Comparison of ENCODE assay signal across 8 cellular contexts in the genomic region with DNA sequence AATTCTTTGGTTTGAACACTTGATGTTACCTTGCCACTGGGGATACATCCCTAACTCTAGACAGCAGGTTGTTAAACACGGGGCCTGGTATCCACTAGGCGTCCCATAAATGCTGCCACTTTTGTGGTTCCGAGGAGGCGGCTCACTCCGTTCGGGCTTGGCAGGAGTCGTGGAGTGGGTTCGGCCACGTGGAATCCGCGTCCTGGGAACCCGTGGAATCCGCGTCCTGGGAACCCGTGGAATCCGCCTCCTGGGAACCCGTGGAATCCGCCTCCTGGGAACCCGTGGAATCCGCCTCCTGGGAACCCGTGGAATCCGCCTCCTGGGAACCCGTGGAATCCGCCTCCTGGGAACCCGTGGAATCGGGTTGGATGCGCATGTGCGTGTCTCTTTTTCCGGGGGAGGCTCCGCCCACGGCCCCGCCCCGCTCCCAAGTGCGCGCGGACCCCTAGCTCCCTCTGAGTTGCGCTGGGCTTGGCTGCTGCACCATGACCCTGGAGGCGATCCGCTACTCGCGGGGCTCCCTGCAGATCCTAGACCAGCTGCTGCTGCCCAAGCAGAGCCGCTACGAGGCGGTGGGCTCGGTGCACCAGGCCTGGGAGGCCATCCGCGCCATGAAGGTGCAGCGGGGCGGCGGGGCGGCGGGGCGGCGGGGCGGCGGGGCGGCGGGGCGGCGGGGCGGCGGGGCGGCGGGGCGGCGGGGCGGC. TPM values are rescaled to one million over a fixed set of nuclear protein-coding genes. Genes with fewer than 3 reads are reported as not detected.
DNase-seq lines count a peak whose midpoint lies in the region; ATAC-seq and TF ChIP-seq lines count a peak whose summit lies in the region.

A gene (plus strand): TSS at position 422 of the 707 bp plus-strand sequence. CDS start 67 bp downstream, at position 489.

- POLR2A ChIA-PET in AG04450 (lab: Yijun Ruan, JAX), result interaction anchor here (0.6 to 2.4 kb wide), 8 partner anchors 9 to 102 kb away, joined by 3 to 27 read pairs (median 5); a partner anchor contains a TSS

- CTCF ChIA-PET in AG04450 (lab: Charles Lee), result no interaction called here

- in situ Hi-C loops in astrocyte of the spinal cord (cut with HindIII; ENCODE audit: low sequenced_read_pairs), result no loop called here

- DNase-seq in AG04450 (ENCODE audit: low read depth, low spot score) (no peak), NCI-H1105 (lab: John Stamatoyannopoulos, UW) (peak; percentile 69), T-helper 22 cell (ENCODE audit: low read depth) (peak; percentile 44), astrocyte of the spinal cord (ENCODE audit: low read depth, low spot score) (peak; percentile 63), hepatocyte (ENCODE audit: low spot score) (peak; percentile 75), renal cortical epithelial cell (ENCODE audit: low read depth) (peak; percentile 43)

- no peaks in the 10 kb centered on the region for H4K20me1 ChIP-seq in hepatocyte (ENCODE audit: insufficient read depth, poor library complexity, severe bottlenecking)

- peaks cover 3% of the 10 kb centered on the region for H3K79me2 ChIP-seq in hepatocyte

- H3K9me3 ChIP-seq in AG04450 (ENCODE audit: control insufficient read depth, insufficient read depth, low read length) (no peaks in the 10 kb centered on the region; the same call in 1 of the 2 replicates), hepatocyte (ENCODE audit: low read depth) (no peaks in the 10 kb centered on the region)

- H3K9me2 ChIP-seq in hepatocyte (replicated peaks; ENCODE audit: insufficient read depth), result no peaks in the 10 kb centered on the region

- 30% methylated on average over 43 of the region's 67 CpGs for WGBS in hepatocyte (ENCODE audit: low lambda C conversion rate, missing lambda C conversion rate)

- H3K4me1 ChIP-seq in hepatocyte (ENCODE audit: insufficient read depth), result peaks cover 7% of the 10 kb centered on the region

- H3K4me3 ChIP-seq in AG04450 (ENCODE audit: low read depth, low read length), result peak within 1 kb of the TSS; percentile 80
- peak within 1 kb of the TSS; percentile 72 for H3K4me3 ChIP-seq in astrocyte of the spinal cord (ENCODE audit: low read depth, low read length)
- peak within 1 kb of the TSS; percentile 90 for H3K4me3 ChIP-seq in hepatocyte

- peak within 1 kb of the TSS; percentile 96 for H3K4me2 ChIP-seq in hepatocyte

- no peaks in the 10 kb centered on the region for H3K36me3 ChIP-seq in hepatocyte (replicated peaks; ENCODE audit: insufficient read depth, low read depth)

- no peak for ATAC-seq in HG02884 (IDR thresholded peaks at IDR 0.05; ENCODE audit: unreplicated experiment)

- peak; percentile 64 for TF ChIP-seq POLR2A in GM19193 (IDR thresholded peaks at IDR 0.05; ENCODE audit: extremely low read depth, insufficient read depth, insufficient read length)

- TF ChIP-seq CTCF in AG04450 (IDR thresholded peaks at IDR 0.05; ENCODE audit: low read depth, low read length) (no peak), astrocyte of the spinal cord (IDR thresholded peaks at IDR 0.05; ENCODE audit: low read depth, low read length) (no peak), hepatocyte (IDR thresholded peaks at IDR 0.05; ENCODE audit: poor library complexity) (no peak)

- H3K27me3 ChIP-seq in AG04450 (ENCODE audit: control insufficient read depth, insufficient read depth, low read length) (no peaks in the 10 kb centered on the region), hepatocyte (no peaks in the 10 kb centered on the region)

- peak within 1 kb of the TSS; percentile 71 for H2AFZ ChIP-seq in hepatocyte

- H3K27ac ChIP-seq in AG04450 (ENCODE audit: low read depth, low read length) (peak within 1 kb of the TSS; percentile 57), hepatocyte (no peak within 1 kb of the TSS)

RNA-seq across cellular contexts. Expression of the gene that starts here (rescaled TPM):
- polyA plus RNA-seq in AG04450 (2011; rRNA removed) (20.2 and 24.1 TPM in 2 replicates), hepatocyte (21.9 and 22.8 TPM in 2 replicates)
- polyA minus RNA-seq in AG04450 (2011; rRNA and poly(A)+ RNA removed), result 15.7 and 19.7 TPM in 2 replicates
- total RNA-seq in hepatocyte (16.0 and 18.5 TPM in 2 replicates), renal cortical epithelial cell (29.0 and 33.1 TPM in 2 replicates)
